In genomic region chr4:10006236-10006603, GRCh38 we compare ENCODE assay signal across 8 cellular contexts. TPM values are rescaled to one million over a fixed set of nuclear protein-coding genes. Genes with fewer than 3 reads are reported as not detected.
DNase-seq lines count a peak whose midpoint lies in the region; ATAC-seq and TF ChIP-seq lines count a peak whose summit lies in the region.

No MANE protein-coding gene starts in this region.

- H3K9ac ChIP-seq in BLaER1 treated with 17β-estradiol and CSF1 and Interleukin-3, amounts not matched to agents 10 nM and 100 nM: peak overlapping the region; percentile 64 to 85 (median 80)
- no peak overlapping the region for H3K9ac ChIP-seq in parathyroid adenoma

- H3K27me3 ChIP-seq in BLaER1 treated with 17β-estradiol and CSF1 and Interleukin-3, amounts not matched to agents 10 nM and 100 nM: no peaks in the 10 kb centered on the region
- no peaks in the 10 kb centered on the region for H3K27me3 ChIP-seq in esophagus (ENCODE audit: control insufficient read depth in 1 of 2, insufficient read depth in 2 of 2, low read length in 2 of 2)
- H3K27me3 ChIP-seq in parathyroid adenoma (ENCODE audit: control insufficient read depth, insufficient read depth, low read length): no peaks in the 10 kb centered on the region

- 19 to 20% methylated on average over 6 of the region's 6 CpGs for WGBS in esophagus, 2 donors

- peak overlapping the region; percentile 86 to 99 (median 94) for H3K4me2 ChIP-seq in BLaER1 treated with 17β-estradiol and CSF1 and Interleukin-3, amounts not matched to agents 10 nM and 100 nM
- no peak overlapping the region for H3K4me2 ChIP-seq in parathyroid adenoma (ENCODE audit: low read length)

- in situ Hi-C loops in G401 (cut with HindIII; ENCODE audit: low sequenced_read_pairs): no loop called here

- H3K27ac ChIP-seq in BLaER1 treated with 17β-estradiol and CSF1 and Interleukin-3, amounts not matched to agents 10 nM and 100 nM: peak overlapping the region; percentile 70 to 96 (median 91); a peak in 21 of 22 replicates
- peak overlapping the region; percentile 83 to 90 for H3K27ac ChIP-seq in esophagus (ENCODE audit: low read depth in 2 of 2, low read length in 1 of 2)
- peak overlapping the region; percentile 24 for H3K27ac ChIP-seq in parathyroid adenoma

- H4K20me1 ChIP-seq in BLaER1 treated with 17β-estradiol and CSF1 and Interleukin-3, amounts not matched to agents 10 nM and 100 nM: peaks cover 0 to 22% (median 0%) of the 10 kb centered on the region in 11 experiments; a peak in 4 of 22 replicates

- peaks cover 0 to 62% (median 15%) of the 10 kb centered on the region in 11 experiments; a peak in 12 of 22 replicates for H3K36me3 ChIP-seq in BLaER1 treated with 17β-estradiol and CSF1 and Interleukin-3, amounts not matched to agents 10 nM and 100 nM
- no peaks in the 10 kb centered on the region for H3K36me3 ChIP-seq in esophagus (ENCODE audit: control insufficient read depth in 2 of 2, insufficient read depth in 2 of 2, low read length in 1 of 2)
- no peaks in the 10 kb centered on the region for H3K36me3 ChIP-seq in parathyroid adenoma (ENCODE audit: control insufficient read depth, insufficient read depth, low read length)

- DNase-seq in NCI-H526 treated with DMSO at 0.1 percent for 48 hours (lab: John Stamatoyannopoulos, UW) (peak; percentile 22), G401 (ENCODE audit: low spot score) (no peak)
- no peak for DNase-seq in activated T-cell treated with anti-CD3 and anti-CD28 coated beads, Interleukin-2, amount 50 U/mL, for 48 hours

- H3K79me2 ChIP-seq in parathyroid adenoma: no peaks in the 10 kb centered on the region

- peak; percentile 37 for ATAC-seq in GM21723 (IDR thresholded peaks at IDR 0.05; ENCODE audit: unreplicated experiment)
- ATAC-seq in HG03457 (IDR thresholded peaks at IDR 0.05; ENCODE audit: unreplicated experiment): no peak

- peaks cover 0 to 23% (median 0%) of the 10 kb centered on the region in 11 experiments; a peak in 7 of 22 replicates for H3K9me3 ChIP-seq in BLaER1 treated with 17β-estradiol and CSF1 and Interleukin-3, amounts not matched to agents 10 nM and 100 nM (replicated peaks in 1 of 11)
- H3K9me3 ChIP-seq in esophagus (ENCODE audit: control insufficient read depth in 2 of 2, insufficient read depth in 1 of 2, low read depth in 1 of 2, low read length in 1 of 2) (no peaks in the 10 kb centered on the region), parathyroid adenoma (ENCODE audit: control insufficient read depth, low read length) (no peaks in the 10 kb centered on the region)

- TF ChIP-seq CTCF in parathyroid adenoma (IDR thresholded peaks at IDR 0.05): no peak

- H3K4me1 ChIP-seq in BLaER1 treated with 17β-estradiol and CSF1 and Interleukin-3, amounts not matched to agents 10 nM and 100 nM: peaks cover 47 to 91% (median 67%) of the 10 kb centered on the region in 10 experiments
- H3K4me1 ChIP-seq in esophagus (ENCODE audit: control insufficient read depth in 2 of 2, insufficient read depth in 2 of 2, low read length in 1 of 2) (peaks cover 2 to 6% of the 10 kb centered on the region in 2 donors), parathyroid adenoma (no peaks in the 10 kb centered on the region)

- no peak overlapping the region for H2AFZ ChIP-seq in parathyroid adenoma

- peak overlapping the region; percentile 12 to 70 (median 53); a peak in 18 of 20 replicates for H3K4me3 ChIP-seq in BLaER1 treated with 17β-estradiol and CSF1 and Interleukin-3, amounts not matched to agents 10 nM and 100 nM
- H3K4me3 ChIP-seq in esophagus (ENCODE audit: low read depth in 1 of 2, low read length in 2 of 2) (no peak overlapping the region), parathyroid adenoma (ENCODE audit: low read depth, low read length) (no peak overlapping the region)

RNA-seq across cellular contexts. Expression of gene SLC2A9, which starts 15.1 kb away (rescaled TPM):
- polyA plus RNA-seq in esophagus: 1 to 10 TPM; 4.1 to 5.8 TPM
- not detected in 2 replicates for total RNA-seq in G401 (2014; rRNA removed; shearing (Covaris generic))

Comparison
In these comparisons a context has a peak if more than half of its experiments do, and no peak if none do; other contexts are left out.
1. H3K27ac ChIP-seq: peak in every context shown above with its lines; median percentile 91 in BLaER1 treated with 17β-estradiol and CSF1 and Interleukin-3, amounts not matched to agents 10 nM and 100 nM; 86 in esophagus; 24 in parathyroid adenoma.
2. H3K4me3 ChIP-seq: peak in BLaER1 treated with 17β-estradiol and CSF1 and Interleukin-3, amounts not matched to agents 10 nM and 100 nM (10 of 10); none in esophagus (0 of 2) and parathyroid adenoma (single experiment).